8 cellular contexts compared by ENCODE assay signal in genomic region chrX:55342533-55343501, GRCh38.
DNase-seq lines count a peak whose midpoint lies in the region; ATAC-seq and TF ChIP-seq lines count a peak whose summit lies in the region.

No MANE protein-coding gene starts in this region.

- no peak overlapping the region for H2BK120ac ChIP-seq in IMR-90 (ENCODE audit: low read depth, low read length)

- DNase-seq in NCI-H446 (lab: John Stamatoyannopoulos, UW) (peak; percentile 5 to 47), NCI-H446 treated with DMSO at 0.1 percent for 48 hours (lab: John Stamatoyannopoulos, UW) (no peak), IMR-90 (no peak), dermis microvascular lymphatic vessel endothelial cell (ENCODE audit: low read depth in 2 of 2) (peak; percentile 14 to 28), neural crest cell (ENCODE audit: low read depth, low spot score) (no peak), NCI-H226 (no peak)
- peak; percentile 10 for DNase-seq in T-helper 2 cell treated with Interferon-gamma antibody and Interleukin-4, amounts not matched to agents 5 μg/mL and 100 μg/mL, for 36 hours (ENCODE audit: low spot score)

- H3K27me3 Mint-ChIP-seq in T-helper 2 cell treated with Interferon-gamma antibody and Interleukin-4, amounts not matched to agents 5 μg/mL and 100 μg/mL, for 36 hours (ENCODE audit: low read depth) = no peaks in the 10 kb centered on the region
- no peaks in the 10 kb centered on the region for H3K27me3 Mint-ChIP-seq in neural crest cell (ENCODE audit: low read depth)

- no peak overlapping the region for H4K91ac ChIP-seq in IMR-90 (ENCODE audit: insufficient read depth, low read depth, low read length)

- CTCF ChIA-PET in IMR-90 (lab: Yijun Ruan, JAX) = no interaction called here

- no peaks in the 10 kb centered on the region for H3K36me3 ChIP-seq in IMR-90 (ENCODE audit: control insufficient read depth, insufficient read depth, low read length)

- H3K9me3 Mint-ChIP-seq in T-helper 2 cell treated with Interferon-gamma antibody and Interleukin-4, amounts not matched to agents 5 μg/mL and 100 μg/mL, for 36 hours = no peaks in the 10 kb centered on the region
- peaks cover 10% of the 10 kb centered on the region for H3K9me3 Mint-ChIP-seq in neural crest cell

- TF ChIP-seq CTCF in IMR-90 (conservative IDR thresholded peaks at IDR 0.05; ENCODE audit: low read depth, low read length) = peak; percentile 34; the same call in 1 of the 2 replicates
- peak; percentile 51 for TF ChIP-seq CTCF in neural crest cell (conservative IDR thresholded peaks at IDR 0.05)

- H3K4me3 ChIP-seq in IMR-90 (ENCODE audit: insufficient read depth, low read depth, low read length) = no peak overlapping the region

- H3K14ac ChIP-seq in IMR-90 (replicated peaks; ENCODE audit: low read depth, low read length) = no peak overlapping the region

- ATAC-seq in GM19467 (IDR thresholded peaks at IDR 0.05; ENCODE audit: unreplicated experiment) = peak; percentile 71
- ATAC-seq in IMR-90 (ENCODE audit: low read depth) = no peak

- WGBS in IMR-90 (ENCODE audit: extremely low coverage in 2 of 2, insufficient read length in 1 of 2), 2 experiments = 56% methylated on average over 3 of the region's 21 CpGs; no CpG with 5 or more reads in 1 of the 2 experiments

- BruUV-seq in IMR-90 (replicated peaks; lab: Mats Ljungman, UMichigan) = no TSS peak

- H3K4ac ChIP-seq in IMR-90 (ENCODE audit: low read depth, low read length) = no peak overlapping the region

- no peak overlapping the region for H3K9ac ChIP-seq in IMR-90 (ENCODE audit: low read depth, low read length)

- no peak overlapping the region for H3K4me2 ChIP-seq in IMR-90 (ENCODE audit: low read depth, low read length)

- in situ Hi-C loops in IMR-90 (cut with MboI; ENCODE audit: low sequenced_read_pairs) = no loop called here

- H2AK5ac ChIP-seq in IMR-90 (ENCODE audit: low read depth, low read length) = no peak overlapping the region

- H2AFZ ChIP-seq in IMR-90 (replicated peaks; ENCODE audit: low read length, poor library complexity) = no peak overlapping the region

- TF ChIP-seq POLR2A in IMR-90 (IDR thresholded peaks at IDR 0.05; ENCODE audit: low read depth, low read length) = no peak

- intact Hi-C loops in IMR-90 (cut with micrococcal nuclease) = no loop called here

- no peak overlapping the region for H2BK15ac ChIP-seq in IMR-90 (ENCODE audit: low read depth, low read length)

- TF ChIP-seq RAD21 in IMR-90 (IDR thresholded peaks at IDR 0.05; ENCODE audit: low read length) = peak; percentile 31

- H3K36me3 Mint-ChIP-seq in T-helper 2 cell treated with Interferon-gamma antibody and Interleukin-4, amounts not matched to agents 5 μg/mL and 100 μg/mL, for 36 hours (ENCODE audit: low read depth) = no peaks in the 10 kb centered on the region
- peaks cover 3% of the 10 kb centered on the region for H3K36me3 Mint-ChIP-seq in neural crest cell (ENCODE audit: low read depth)

- H4K5ac ChIP-seq in IMR-90 (ENCODE audit: low read depth, low read length) = no peak overlapping the region

- no peak overlapping the region for H3K4me3 Mint-ChIP-seq in T-helper 2 cell treated with Interferon-gamma antibody and Interleukin-4, amounts not matched to agents 5 μg/mL and 100 μg/mL, for 36 hours
- H3K4me3 Mint-ChIP-seq in neural crest cell = no peak overlapping the region

- H2BK20ac ChIP-seq in IMR-90 (ENCODE audit: low read depth, low read length) = no peak overlapping the region

- no peaks in the 10 kb centered on the region for H4K20me1 ChIP-seq in IMR-90 (ENCODE audit: insufficient read depth, low read length)

- dilution Hi-C loops in IMR-90 (cut with HindIII; ENCODE audit: low sequenced_read_pairs, unreplicated experiment) = no loop called here

- H2AK9ac ChIP-seq in IMR-90 (replicated peaks; ENCODE audit: low read depth, low read length, poor library complexity) = no peak overlapping the region

- H3K4me1 Mint-ChIP-seq in T-helper 2 cell treated with Interferon-gamma antibody and Interleukin-4, amounts not matched to agents 5 μg/mL and 100 μg/mL, for 36 hours (ENCODE audit: low read depth) = peaks cover 12% of the 10 kb centered on the region
- no peaks in the 10 kb centered on the region for H3K4me1 Mint-ChIP-seq in neural crest cell

- no peaks in the 10 kb centered on the region for H3K79me1 ChIP-seq in IMR-90 (ENCODE audit: low read depth in 1 of 2, low read length in 2 of 2)

- no peak overlapping the region for H3K27ac ChIP-seq in IMR-90 (ENCODE audit: insufficient read depth, low read length)

- no peaks in the 10 kb centered on the region for H3K4me1 ChIP-seq in IMR-90 (ENCODE audit: control insufficient read depth, insufficient read depth, low read length)

- no peak overlapping the region for H4K8ac ChIP-seq in IMR-90 (ENCODE audit: low read depth in 2 of 2, low read length in 2 of 2)

- no peak overlapping the region for H2BK5ac ChIP-seq in IMR-90 (ENCODE audit: low read depth, low read length, poor library complexity, severe bottlenecking)

- H3K27ac Mint-ChIP-seq in T-helper 2 cell treated with Interferon-gamma antibody and Interleukin-4, amounts not matched to agents 5 μg/mL and 100 μg/mL, for 36 hours = no peak overlapping the region
- no peak overlapping the region for H3K27ac Mint-ChIP-seq in neural crest cell (ENCODE audit: unreplicated experiment)

- H3K18ac ChIP-seq in IMR-90 (ENCODE audit: low read depth, low read length) = no peak overlapping the region

- POLR2A ChIA-PET in IMR-90 (lab: Charles Lee; ENCODE audit: unreplicated experiment) = no interaction called here

- H3K56ac ChIP-seq in IMR-90 (ENCODE audit: extremely low read depth, insufficient read depth, low read length) = no peak overlapping the region

- no peaks in the 10 kb centered on the region for H3K9me1 ChIP-seq in IMR-90 (ENCODE audit: insufficient read depth, low read length)

- H3K9me3 ChIP-seq in IMR-90 (ENCODE audit: control insufficient read depth, insufficient read depth, low read length) = no peaks in the 10 kb centered on the region; the same call in 1 of the 2 replicates

- H3K27me3 ChIP-seq in IMR-90 (ENCODE audit: control insufficient read depth, insufficient read depth, low read length) = no peaks in the 10 kb centered on the region; the same call in 1 of the 2 replicates

- H3K23ac ChIP-seq in IMR-90 (ENCODE audit: low read depth, low read length) = no peak overlapping the region

TF ChIP-seq in IMR-90, 13 proteins besides CTCF, POLR2A, EP300 and RAD21:
- no peak for TF ChIP-seq ELK1 (IDR thresholded peaks at IDR 0.05; ENCODE audit: borderline replicate concordance, low read depth, low read length)
- no peak for TF ChIP-seq USF2 (IDR thresholded peaks at IDR 0.05; ENCODE audit: low read depth, low read length)
- no peak for TF ChIP-seq MAFK (IDR thresholded peaks at IDR 0.05; ENCODE audit: low read depth, low read length)
- TF ChIP-seq CHD1 (IDR thresholded peaks at IDR 0.05; ENCODE audit: low read depth, low read length) = no peak
- no peak for TF ChIP-seq CEBPB (IDR thresholded peaks at IDR 0.05; ENCODE audit: low read depth, low read length)
- TF ChIP-seq BHLHE40 (IDR thresholded peaks at IDR 0.05; ENCODE audit: low read depth, low read length) = no peak
- TF ChIP-seq MXI1 (IDR thresholded peaks at IDR 0.05; ENCODE audit: borderline replicate concordance, low read depth, low read length) = no peak
- TF ChIP-seq SMC3 (IDR thresholded peaks at IDR 0.05; ENCODE audit: low read depth, low read length) = no peak
- no peak for TF ChIP-seq FOS (IDR thresholded peaks at IDR 0.05; ENCODE audit: low read depth, low read length)
- TF ChIP-seq NFE2L2 (IDR thresholded peaks at IDR 0.05; ENCODE audit: low read depth, low read length) = no peak
- no peak for TF ChIP-seq RCOR1 (IDR thresholded peaks at IDR 0.05; ENCODE audit: insufficient replicate concordance, low read length)
- no peak for TF ChIP-seq MAZ (IDR thresholded peaks at IDR 0.05; ENCODE audit: borderline replicate concordance, low read depth, low read length)
- no peak for TF ChIP-seq RFX5 (IDR thresholded peaks at IDR 0.05; ENCODE audit: low read depth, low read length)
TF ChIP-seq in IMR-90: peak in this region for 0.

Comparison
In these comparisons a context has a peak if more than half of its experiments do, and no peak if none do; other contexts are left out.
1. DNase-seq: peak in NCI-H446 (2 of 2), T-helper 2 cell treated with Interferon-gamma antibody and Interleukin-4, amounts not matched to agents 5 μg/mL and 100 μg/mL, for 36 hours (single experiment) and dermis microvascular lymphatic vessel endothelial cell (2 of 2); none in NCI-H446 treated with DMSO at 0.1 percent for 48 hours (single experiment), IMR-90 (single experiment), neural crest cell (single experiment) and NCI-H226 (single experiment).